1 cellular context compared by ENCODE assay signal in the genomic region with DNA sequence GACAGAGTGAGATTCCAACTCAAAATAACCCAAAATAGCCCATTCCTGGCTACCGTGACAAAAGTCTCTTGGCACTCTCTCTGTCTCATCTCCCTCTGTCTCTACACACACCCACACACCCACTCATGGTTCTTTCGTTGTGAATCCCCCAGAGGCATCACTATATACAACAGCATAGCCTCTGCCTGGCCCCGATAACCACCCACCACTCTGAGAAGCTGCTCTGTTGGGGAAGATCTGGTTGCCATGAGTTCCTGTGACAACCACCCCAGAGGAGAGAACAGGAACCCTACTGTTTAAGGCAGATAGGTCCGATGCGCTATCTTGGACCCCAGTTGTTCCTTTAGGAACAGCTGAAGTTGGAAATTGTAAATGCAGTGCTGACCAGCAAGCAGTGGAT.
TF ChIP-seq lines count a peak whose summit lies in the region.

No MANE protein-coding gene starts in this region.

TF ChIP-seq in K562, 482 proteins besides CTCF, POLR2A, EP300 and RAD21 (continued from another document):
- TF ChIP-seq, protein P1, sequence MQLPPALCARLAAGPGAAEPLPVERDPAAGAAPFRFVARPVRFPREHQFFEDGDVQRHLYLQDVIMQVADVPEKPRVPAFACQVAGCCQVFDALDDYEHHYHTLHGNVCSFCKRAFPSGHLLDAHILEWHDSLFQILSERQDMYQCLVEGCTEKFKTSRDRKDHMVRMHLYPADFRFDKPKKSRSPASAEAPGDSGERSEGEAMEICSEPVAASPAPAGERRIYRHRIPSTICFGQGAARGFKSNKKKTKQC (CRISPR knock-in tag; IDR thresholded peaks at IDR 0.05) = no peak
